In the genomic region with DNA sequence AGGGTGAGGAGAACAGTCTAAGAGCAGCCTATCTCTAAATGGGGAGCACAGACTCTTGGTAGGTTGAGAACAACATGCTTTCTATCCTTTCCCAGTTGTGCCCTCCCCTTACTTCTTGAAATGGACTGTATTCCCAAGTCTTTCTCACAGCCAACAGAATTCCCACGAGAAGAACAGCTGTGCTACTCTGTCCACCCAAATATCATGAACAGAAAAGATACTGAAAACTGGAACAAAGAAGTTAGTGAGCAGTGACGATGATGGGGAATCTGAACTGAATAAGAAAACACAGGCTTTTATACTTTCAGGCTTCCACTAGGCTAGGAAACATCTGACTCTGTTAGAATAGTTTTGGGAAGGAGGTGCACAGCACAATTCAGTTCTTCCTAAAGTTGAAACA, we compare ENCODE assay signal across 8 cellular contexts. TPM values are rescaled to one million over a fixed set of nuclear protein-coding genes. Genes with fewer than 3 reads are reported as not detected.
A peak's percentile ranks its signal among the peaks of the same experiment; 100 is the strongest.
DNase-seq lines count a peak whose midpoint lies in the region; ATAC-seq and TF ChIP-seq lines count a peak whose summit lies in the region.
"Had no signal": no experiment of that assay in that cellular context is flagged by ENCODE, and none has a peak within 500 bp of the region (broad histone marks: within the 10 kb centered on the region; RNA-seq: fewer than 3 reads in every experiment).

No MANE protein-coding gene starts in this region.

- H3K27me3 ChIP-seq in DOHH2 (ENCODE audit: control insufficient read depth, low read length), result no peaks in the 10 kb centered on the region

- ATAC-seq in activated B cell treated with CpG ODN at 0.5 μM for 24 hours (ENCODE audit: low read depth) (no peak), esophagus mucosa (no peak), GM21423 (IDR thresholded peaks at IDR 0.05; ENCODE audit: unreplicated experiment) (no peak)

- H3K4me3 ChIP-seq in DOHH2 (ENCODE audit: low read length), result peak overlapping the region; percentile 100
- H3K4me3 ChIP-seq in mesodermal cell (ENCODE audit: extremely low read depth, insufficient read depth, low read length, poor library complexity, severe bottlenecking), result peak overlapping the region; percentile 99

- H3K4me2 ChIP-seq in DOHH2 (ENCODE audit: low read length), result peak overlapping the region; percentile 97

- H3K9me3 ChIP-seq in DOHH2 (ENCODE audit: control insufficient read depth, insufficient read depth, low read length) (no peaks in the 10 kb centered on the region), mesodermal cell (ENCODE audit: control insufficient read depth, low read length) (no peaks in the 10 kb centered on the region)

- peaks cover 78% of the 10 kb centered on the region for H3K36me3 ChIP-seq in DOHH2 (ENCODE audit: control insufficient read depth, low read length)
- H3K36me3 ChIP-seq in mesodermal cell (ENCODE audit: control insufficient read depth, insufficient read depth, low read length), result peaks cover 73% of the 10 kb centered on the region

- peaks cover 84% of the 10 kb centered on the region for H3K79me2 ChIP-seq in DOHH2 (ENCODE audit: control insufficient read depth, low read length)

- no CpG with 5 or more reads among the region's 2 CpGs for WGBS in mesodermal cell (ENCODE audit: insufficient coverage in 2 of 2), 2 experiments

- peaks cover 70% of the 10 kb centered on the region for H3K36me3 Mint-ChIP-seq in activated B cell treated with CpG ODN at 0.5 μM for 24 hours (ENCODE audit: low read depth)

- no peaks in the 10 kb centered on the region for H3K27me3 Mint-ChIP-seq in activated B cell treated with CpG ODN at 0.5 μM for 24 hours

- H3K9me3 Mint-ChIP-seq in activated B cell treated with CpG ODN at 0.5 μM for 24 hours, result no peaks in the 10 kb centered on the region

- peaks cover 44% of the 10 kb centered on the region for H3F3A ChIP-seq in DOHH2 (ENCODE audit: control insufficient read depth, insufficient read depth)

- H3K4me1 Mint-ChIP-seq in activated B cell treated with CpG ODN at 0.5 μM for 24 hours, result peaks cover 76% of the 10 kb centered on the region

- peak overlapping the region; percentile 39 for H3K4me3 Mint-ChIP-seq in activated B cell treated with CpG ODN at 0.5 μM for 24 hours

- H3K4me1 ChIP-seq in DOHH2 (ENCODE audit: control insufficient read depth, low read length) (peaks cover 86% of the 10 kb centered on the region), mesodermal cell (ENCODE audit: control insufficient read depth, insufficient read depth, low read length, poor library complexity, severe bottlenecking) (peaks cover 25% of the 10 kb centered on the region)

- peaks cover 54% of the 10 kb centered on the region for H4K20me1 ChIP-seq in DOHH2 (ENCODE audit: control insufficient read depth, insufficient read depth, low read depth, low read length)

- H3K27ac ChIP-seq in DOHH2 (ENCODE audit: low read depth, low read length) (peak overlapping the region; percentile 50; the same call in 1 of the 2 replicates), mesodermal cell (ENCODE audit: low read depth, low read length, severe bottlenecking) (peak overlapping the region; percentile 36), RWPE1 (no peak overlapping the region)

- CTCF ChIA-PET in activated B cell treated with CpG ODN at 0.5 μM for 24 hours (lab: Charles Lee), result no interaction called here
- CTCF ChIA-PET in RWPE1 (lab: Yijun Ruan, JAX), result interaction anchor here (1.4 kb wide), 1 partner anchor 266 kb away, joined by 3 read pairs; no protein-coding TSS in a partner anchor

- intact Hi-C loops in activated B cell treated with CpG ODN at 0.5 μM for 24 hours (cut with micrococcal nuclease), result no loop called here

- POLR2A ChIA-PET in activated B cell treated with CpG ODN at 0.5 μM for 24 hours (lab: Charles Lee) (interaction anchor here (0.7 to 1.2 kb wide), 3 partner anchors 34 to 505 kb away, joined by 3 to 4 read pairs (median 3); a partner anchor contains a TSS), RWPE1 (lab: Yijun Ruan, JAX; ENCODE audit: low non-redundant PET) (interaction anchor here (1.4 kb wide), 1 partner anchor 34 kb away, joined by 4 read pairs; a partner anchor contains a TSS)

- no peaks in the 10 kb centered on the region for H3K9me2 ChIP-seq in DOHH2 (replicated peaks; ENCODE audit: control insufficient read depth, low read length)

- H3K27ac Mint-ChIP-seq in activated B cell treated with CpG ODN at 0.5 μM for 24 hours, result no peak overlapping the region

- DNase-seq in activated B cell treated with CpG ODN at 0.5 μM for 24 hours (no peak), RWPE1 (ENCODE audit: low spot score) (no peak)
- DNase-seq: activated CD4-positive, alpha-beta T cell treated with anti-CD3 and anti-CD28 coated beads, Interleukin-2, amount 50 U/mL, for 4 hours; kidney glomerular epithelial cell had no signal

- no peak for TF ChIP-seq CTCF in DOHH2 (IDR thresholded peaks at IDR 0.05; ENCODE audit: low read depth, low read length, poor library complexity, severe bottlenecking)
- TF ChIP-seq CTCF in activated B cell treated with CpG ODN at 0.5 μM for 24 hours (IDR thresholded peaks at IDR 0.05), result no peak
- TF ChIP-seq CTCF in RWPE1 (conservative IDR thresholded peaks at IDR 0.05; ENCODE audit: low read depth), result no peak

RNA-seq across cellular contexts. Expression of a gene that starts 3.4 kb away (rescaled TPM):
- total RNA-seq in activated B cell treated with CpG ODN at 0.5 μM for 24 hours (1,104 and 1,342 TPM in 2 replicates), esophagus mucosa (786 TPM)
- polyA plus RNA-seq in mesodermal cell (2013, experiment 1 of 2), result 1,371 TPM
- 1,422 TPM for polyA plus RNA-seq in mesodermal cell (2013, experiment 2 of 2)

RNA-seq across cellular contexts. Expression of a gene that starts 30.4 kb away (rescaled TPM):
- 15.1 and 16.8 TPM in 2 replicates for total RNA-seq in activated B cell treated with CpG ODN at 0.5 μM for 24 hours
- 23.2 TPM for polyA plus RNA-seq in mesodermal cell (2013, experiment 1 of 2)
- polyA plus RNA-seq in mesodermal cell (2013, experiment 2 of 2), result 30.6 TPM
- total RNA-seq in esophagus mucosa, result 8.1 TPM

RNA-seq across cellular contexts. Expression of a gene that starts 33.6 kb away (rescaled TPM):
- total RNA-seq in activated B cell treated with CpG ODN at 0.5 μM for 24 hours (183 and 185 TPM in 2 replicates), esophagus mucosa (153 TPM)
- polyA plus RNA-seq in mesodermal cell (2013, experiment 1 of 2), result 279 TPM
- polyA plus RNA-seq in mesodermal cell (2013, experiment 2 of 2), result 307 TPM

RNA-seq across cellular contexts. Expression of a gene that starts 41.4 kb away (rescaled TPM):
- total RNA-seq in activated B cell treated with CpG ODN at 0.5 μM for 24 hours (0.29 and 0.46 TPM in 2 replicates), esophagus mucosa (2.4 TPM)
- polyA plus RNA-seq in mesodermal cell (2013, experiment 1 of 2), result 1.9 TPM
- polyA plus RNA-seq in mesodermal cell (2013, experiment 2 of 2), result 1.2 TPM
